Comparison of ENCODE assay signal across 8 cellular contexts in the genomic region with DNA sequence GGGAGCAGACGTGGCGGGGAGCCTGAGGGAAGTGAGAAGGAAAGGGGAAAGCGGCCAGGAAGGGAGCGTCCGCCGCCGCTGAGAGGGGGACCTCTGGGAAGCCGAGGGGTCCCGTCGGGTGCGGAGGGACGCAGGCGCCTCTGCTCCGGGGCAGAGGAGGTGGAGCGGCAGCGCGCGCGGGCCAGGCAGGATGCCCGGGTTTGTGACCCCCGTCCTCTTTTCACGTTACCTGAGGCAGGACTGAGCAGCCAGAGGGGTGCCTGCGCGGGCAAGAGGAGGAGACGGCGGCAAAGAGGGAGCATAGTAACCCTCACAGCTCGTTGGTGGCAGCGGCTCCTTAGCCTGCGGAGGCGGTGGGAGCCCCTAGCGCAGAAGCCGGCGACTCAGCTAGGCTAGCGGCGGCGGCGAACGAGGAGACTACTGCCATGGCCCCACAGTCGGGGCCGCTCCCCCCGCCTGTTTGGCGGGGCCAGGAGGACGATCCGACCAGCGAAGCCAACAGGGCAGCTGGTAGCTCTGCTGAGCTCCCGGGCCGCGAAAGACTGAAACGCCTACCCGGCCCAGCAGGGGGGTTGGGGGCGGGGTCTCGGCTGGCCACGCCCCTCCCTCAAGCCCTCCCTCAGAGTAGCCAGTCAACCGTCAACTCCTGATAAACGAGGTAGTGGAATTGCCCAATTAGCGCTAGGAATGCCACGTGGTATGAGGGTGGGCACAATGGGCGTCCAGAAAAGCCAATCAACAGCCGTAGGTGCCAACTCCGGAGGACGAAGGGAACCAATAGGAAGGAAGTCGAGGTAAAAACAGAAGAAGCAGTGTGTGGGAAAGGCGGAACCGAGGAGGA. TPM values are rescaled to one million over a fixed set of nuclear protein-coding genes. Genes with fewer than 3 reads are reported as not detected.
A peak's percentile ranks its signal among the peaks of the same experiment; 100 is the strongest.
DNase-seq lines count a peak whose midpoint lies in the region; ATAC-seq and TF ChIP-seq lines count a peak whose summit lies in the region.

A gene with protein sequence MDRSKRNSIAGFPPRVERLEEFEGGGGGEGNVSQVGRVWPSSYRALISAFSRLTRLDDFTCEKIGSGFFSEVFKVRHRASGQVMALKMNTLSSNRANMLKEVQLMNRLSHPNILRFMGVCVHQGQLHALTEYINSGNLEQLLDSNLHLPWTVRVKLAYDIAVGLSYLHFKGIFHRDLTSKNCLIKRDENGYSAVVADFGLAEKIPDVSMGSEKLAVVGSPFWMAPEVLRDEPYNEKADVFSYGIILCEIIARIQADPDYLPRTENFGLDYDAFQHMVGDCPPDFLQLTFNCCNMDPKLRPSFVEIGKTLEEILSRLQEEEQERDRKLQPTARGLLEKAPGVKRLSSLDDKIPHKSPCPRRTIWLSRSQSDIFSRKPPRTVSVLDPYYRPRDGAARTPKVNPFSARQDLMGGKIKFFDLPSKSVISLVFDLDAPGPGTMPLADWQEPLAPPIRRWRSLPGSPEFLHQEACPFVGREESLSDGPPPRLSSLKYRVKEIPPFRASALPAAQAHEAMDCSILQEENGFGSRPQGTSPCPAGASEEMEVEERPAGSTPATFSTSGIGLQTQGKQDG (minus strand): TSS at position 541 of the 841 bp plus-strand sequence. CDS start 33,378 bp downstream, outside the sequence.

- no peak for TF ChIP-seq CTCF in CD4-positive, alpha-beta T cell (IDR thresholded peaks at IDR 0.05)
- peak; percentile 25 for TF ChIP-seq CTCF in liver (IDR thresholded peaks at IDR 0.05; ENCODE audit: low read depth, low read length, missing input control)

- H3K4me3 Mint-ChIP-seq in CD4-positive, alpha-beta T cell = no peak within 1 kb of the TSS

- CTCF ChIA-PET in CD4-positive, alpha-beta T cell (lab: Charles Lee) = interaction anchor here (1.0 to 3.3 kb wide), 9 partner anchors 9 to 479 kb away, joined by 3 to 20 read pairs (median 4); a partner anchor contains a TSS

- H3K36me3 ChIP-seq in duodenal mucosa (ENCODE audit: control insufficient read depth in 1 of 2, insufficient read depth in 2 of 2, low read length in 2 of 2) (no peaks in the 10 kb centered on the region), liver (ENCODE audit: control insufficient read depth in 4 of 4, insufficient read depth in 3 of 4, low read depth in 1 of 4, low read length in 3 of 4) (no peaks in the 10 kb centered on the region)

- under 1% methylated on average over 64 of the region's 64 CpGs for WGBS in liver

- no peaks in the 10 kb centered on the region for H3K27me3 ChIP-seq in CD4-positive, alpha-beta T cell (ENCODE audit: control insufficient read depth, insufficient read depth, low read length)
- H3K27me3 ChIP-seq in duodenal mucosa (ENCODE audit: control insufficient read depth in 1 of 2, insufficient read depth in 2 of 2, low read length in 2 of 2) (no peaks in the 10 kb centered on the region), liver (ENCODE audit: control insufficient read depth in 4 of 4, insufficient read depth in 4 of 4, low read length in 3 of 4) (no peaks in the 10 kb centered on the region)

- H3K4me1 ChIP-seq in duodenal mucosa (ENCODE audit: control insufficient read depth in 1 of 2, insufficient read depth in 2 of 2, low read length in 2 of 2) (peaks cover 12 to 14% of the 10 kb centered on the region in 2 donors), liver (ENCODE audit: control insufficient read depth in 4 of 4, insufficient read depth in 4 of 4, low read length in 3 of 4) (peaks cover 2 to 27% (median 14%) of the 10 kb centered on the region in 4 donors)

- peak; percentile 92 to 97 (median 94) for DNase-seq in CD4-positive, alpha-beta T cell
- DNase-seq in NCI-H69 (lab: John Stamatoyannopoulos, UW) = peak; percentile 99
- DNase-seq in activated CD4-positive, alpha-beta T cell treated with anti-CD3 and anti-CD28 coated beads, Interleukin-2, amount 50 U/mL, for 24 hours (ENCODE audit: low read depth in 1 of 2, low spot score in 1 of 2) = peak; percentile 84 to 96
- DNase-seq in stimulated activated CD4-positive, alpha-beta T cell treated with anti-CD3 and anti-CD28 coated beads, Interleukin-4, amount 100 ng/mL, for 1 hour = peak; percentile 93

- POLR2A ChIA-PET in CD4-positive, alpha-beta T cell (lab: Charles Lee) = interaction anchor here (0.5 to 6.2 kb wide), 22 partner anchors 9 to 769 kb away, joined by 3 to 76 read pairs (median 5); a partner anchor contains a TSS

- H3K27ac Mint-ChIP-seq in CD4-positive, alpha-beta T cell = no peak within 1 kb of the TSS

- peak; percentile 92 for ATAC-seq in CD4-positive, alpha-beta T cell (ENCODE audit: poor library complexity)
- ATAC-seq in GM19397 (IDR thresholded peaks at IDR 0.05; ENCODE audit: unreplicated experiment) = peak; percentile 87
- peak; percentile 81 for ATAC-seq in HG03558 (IDR thresholded peaks at IDR 0.05; ENCODE audit: extremely low read depth, unreplicated experiment)

- no peaks in the 10 kb centered on the region for H3K9me3 ChIP-seq in CD4-positive, alpha-beta T cell (ENCODE audit: control insufficient read depth, low read length)
- H3K9me3 ChIP-seq in duodenal mucosa (ENCODE audit: control insufficient read depth in 1 of 2, low read length in 2 of 2) = no peaks in the 10 kb centered on the region
- H3K9me3 ChIP-seq in liver (ENCODE audit: control insufficient read depth in 4 of 4, low read length in 3 of 4) = no peaks in the 10 kb centered on the region

- H3K9ac ChIP-seq in duodenal mucosa (ENCODE audit: low read depth in 1 of 2, low read length in 2 of 2) (peak within 1 kb of the TSS; percentile 81 to 91), liver (ENCODE audit: low read depth in 1 of 2, low read length in 2 of 2) (peak within 1 kb of the TSS; percentile 87 to 99)

- H3K4me1 Mint-ChIP-seq in CD4-positive, alpha-beta T cell (ENCODE audit: low read depth) = peaks cover 5% of the 10 kb centered on the region

- intact Hi-C loops in CD4-positive, alpha-beta T cell (cut with DNase I, micrococcal nuclease) = loop anchor here (1.0 to 10.0 kb wide), 10 partner anchors 9 to 859 kb away; a partner anchor contains a TSS

- H3K9me3 Mint-ChIP-seq in CD4-positive, alpha-beta T cell = no peaks in the 10 kb centered on the region

- H3K4me3 ChIP-seq in duodenal mucosa (ENCODE audit: low read depth in 1 of 2, low read length in 2 of 2) (peak within 1 kb of the TSS; percentile 83 to 93), liver (ENCODE audit: low read depth in 1 of 3, low read length in 3 of 3) (peak within 1 kb of the TSS; percentile 77 to 92 (median 79))

- peak in 1 of 2 donors; percentile 63 for TF ChIP-seq RAD21 in liver (IDR thresholded peaks at IDR 0.05)

- peak within 1 kb of the TSS; percentile 70 for H3K27ac ChIP-seq in CD4-positive, alpha-beta T cell (ENCODE audit: low read depth, low read length)
- peak within 1 kb of the TSS; percentile 70 for H3K27ac ChIP-seq in duodenal mucosa (ENCODE audit: low read depth, low read length)
- H3K27ac ChIP-seq in liver (ENCODE audit: low read depth in 1 of 2, low read length in 2 of 2) = peak within 1 kb of the TSS; percentile 67 to 80

- H3K36me3 Mint-ChIP-seq in CD4-positive, alpha-beta T cell (ENCODE audit: low read depth) = no peaks in the 10 kb centered on the region

- no peaks in the 10 kb centered on the region for H3K27me3 Mint-ChIP-seq in CD4-positive, alpha-beta T cell

TF ChIP-seq in liver, 16 proteins besides CTCF, POLR2A, EP300 and RAD21 (continues in another document):
- TF ChIP-seq EGR1 (IDR thresholded peaks at IDR 0.05; ENCODE audit: low read depth in 2 of 2) = peak in 1 of 2 donors; percentile 50
- TF ChIP-seq SP1 (IDR thresholded peaks at IDR 0.05) = peak; percentile 98
- peak; percentile 76 for TF ChIP-seq YY1 (IDR thresholded peaks at IDR 0.05)
- TF ChIP-seq, protein P1, sequence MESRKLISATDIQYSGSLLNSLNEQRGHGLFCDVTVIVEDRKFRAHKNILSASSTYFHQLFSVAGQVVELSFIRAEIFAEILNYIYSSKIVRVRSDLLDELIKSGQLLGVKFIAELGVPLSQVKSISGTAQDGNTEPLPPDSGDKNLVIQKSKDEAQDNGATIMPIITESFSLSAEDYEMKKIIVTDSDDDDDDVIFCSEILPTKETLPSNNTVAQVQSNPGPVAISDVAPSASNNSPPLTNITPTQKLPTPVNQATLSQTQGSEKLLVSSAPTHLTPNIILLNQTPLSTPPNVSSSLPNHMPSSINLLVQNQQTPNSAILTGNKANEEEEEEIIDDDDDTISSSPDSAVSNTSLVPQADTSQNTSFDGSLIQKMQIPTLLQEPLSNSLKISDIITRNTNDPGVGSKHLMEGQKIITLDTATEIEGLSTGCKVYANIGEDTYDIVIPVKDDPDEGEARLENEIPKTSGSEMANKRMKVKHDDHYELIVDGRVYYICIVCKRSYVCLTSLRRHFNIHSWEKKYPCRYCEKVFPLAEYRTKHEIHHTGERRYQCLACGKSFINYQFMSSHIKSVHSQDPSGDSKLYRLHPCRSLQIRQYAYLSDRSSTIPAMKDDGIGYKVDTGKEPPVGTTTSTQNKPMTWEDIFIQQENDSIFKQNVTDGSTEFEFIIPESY (IDR thresholded peaks at IDR 0.05) = peak; percentile 38
- TF ChIP-seq, protein P2, sequence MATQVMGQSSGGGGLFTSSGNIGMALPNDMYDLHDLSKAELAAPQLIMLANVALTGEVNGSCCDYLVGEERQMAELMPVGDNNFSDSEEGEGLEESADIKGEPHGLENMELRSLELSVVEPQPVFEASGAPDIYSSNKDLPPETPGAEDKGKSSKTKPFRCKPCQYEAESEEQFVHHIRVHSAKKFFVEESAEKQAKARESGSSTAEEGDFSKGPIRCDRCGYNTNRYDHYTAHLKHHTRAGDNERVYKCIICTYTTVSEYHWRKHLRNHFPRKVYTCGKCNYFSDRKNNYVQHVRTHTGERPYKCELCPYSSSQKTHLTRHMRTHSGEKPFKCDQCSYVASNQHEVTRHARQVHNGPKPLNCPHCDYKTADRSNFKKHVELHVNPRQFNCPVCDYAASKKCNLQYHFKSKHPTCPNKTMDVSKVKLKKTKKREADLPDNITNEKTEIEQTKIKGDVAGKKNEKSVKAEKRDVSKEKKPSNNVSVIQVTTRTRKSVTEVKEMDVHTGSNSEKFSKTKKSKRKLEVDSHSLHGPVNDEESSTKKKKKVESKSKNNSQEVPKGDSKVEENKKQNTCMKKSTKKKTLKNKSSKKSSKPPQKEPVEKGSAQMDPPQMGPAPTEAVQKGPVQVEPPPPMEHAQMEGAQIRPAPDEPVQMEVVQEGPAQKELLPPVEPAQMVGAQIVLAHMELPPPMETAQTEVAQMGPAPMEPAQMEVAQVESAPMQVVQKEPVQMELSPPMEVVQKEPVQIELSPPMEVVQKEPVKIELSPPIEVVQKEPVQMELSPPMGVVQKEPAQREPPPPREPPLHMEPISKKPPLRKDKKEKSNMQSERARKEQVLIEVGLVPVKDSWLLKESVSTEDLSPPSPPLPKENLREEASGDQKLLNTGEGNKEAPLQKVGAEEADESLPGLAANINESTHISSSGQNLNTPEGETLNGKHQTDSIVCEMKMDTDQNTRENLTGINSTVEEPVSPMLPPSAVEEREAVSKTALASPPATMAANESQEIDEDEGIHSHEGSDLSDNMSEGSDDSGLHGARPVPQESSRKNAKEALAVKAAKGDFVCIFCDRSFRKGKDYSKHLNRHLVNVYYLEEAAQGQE (IDR thresholded peaks at IDR 0.05) = peak; percentile 90
- TF ChIP-seq FOXA1 (IDR thresholded peaks at IDR 0.05) = peak; percentile 67

RNA-seq across cellular contexts. Expression of the gene that starts here (rescaled TPM):
- total RNA-seq in CD4-positive, alpha-beta T cell = 1 to 10 TPM; 2.8 to 3.4 TPM
- total RNA-seq in liver = 1 to 10 TPM; 6.6 to 8.2 TPM
- polyA plus RNA-seq in liver = 1 to 10 TPM; 2.4 to 3.8 TPM

Comparison
In these comparisons a context has a peak if more than half of its experiments do, and no peak if none do; other contexts are left out.
1. Peak in every context shown above with its lines: DNase-seq, ATAC-seq, H3K4me3 ChIP-seq and H3K27ac ChIP-seq.